ENCODE assay signal across 8 cellular contexts in the genomic region with DNA sequence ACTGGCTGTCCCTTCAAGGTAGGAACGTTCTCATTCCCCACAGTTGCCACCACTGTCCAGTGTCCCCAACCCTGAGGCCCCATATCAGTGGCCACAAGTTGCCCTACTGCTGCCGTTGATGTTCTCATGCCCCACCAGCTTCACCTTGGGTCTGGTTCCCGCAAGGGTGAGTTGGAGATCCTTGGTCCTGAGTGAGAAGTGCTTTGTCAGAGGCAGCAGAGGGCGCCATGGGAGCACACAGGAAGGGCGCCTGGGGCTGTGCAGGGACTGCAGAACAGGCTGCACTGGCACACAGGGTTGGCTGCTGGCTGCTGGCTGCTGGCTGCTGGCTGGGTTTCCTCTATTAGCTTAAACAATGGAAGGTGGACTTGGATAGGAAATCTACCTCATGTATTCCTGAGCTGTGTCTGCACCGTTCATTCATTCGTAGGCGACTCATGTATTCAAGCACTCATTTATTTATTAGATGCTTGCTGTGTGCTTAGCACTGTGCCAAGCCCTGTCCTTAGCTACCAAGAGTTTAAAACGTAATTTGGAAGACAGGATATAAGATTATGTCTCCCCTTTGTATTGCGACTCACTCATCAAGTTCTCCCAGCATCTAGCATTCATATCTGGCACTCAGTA. TPM values are rescaled to one million over a fixed set of nuclear protein-coding genes. Genes with fewer than 3 reads are reported as not detected.
DNase-seq lines count a peak whose midpoint lies in the region; ATAC-seq and TF ChIP-seq lines count a peak whose summit lies in the region.

No MANE protein-coding gene starts in this region.

- H3K36me3 Mint-ChIP-seq in activated CD4-positive, alpha-beta memory T cell treated with anti-CD3 and anti-CD28 coated beads, Interleukin-2, amount 10 ng/mL, durations not matched to agents 7 days and 5 days (ENCODE audit: low read depth) = no peaks in the 10 kb centered on the region

- no peaks in the 10 kb centered on the region for H3K9me3 ChIP-seq in HCT116 (ENCODE audit: control insufficient read depth in 1 of 2, insufficient read depth in 1 of 2, low read depth in 1 of 2, low read length in 2 of 2)

- RAD21 ChIA-PET in HCT116 (lab: Charles Lee; ENCODE audit: low non-redundant PET in 1 of 2, low total read pairs in 2 of 2, uncharacterized antibody in 2 of 2, unreplicated experiment in 2 of 2) = interaction anchor here (0.9 to 3.9 kb wide), 2 partner anchors 139 to 140 kb away, joined by 3 to 21 read pairs; no protein-coding TSS in a partner anchor

- H3K79me2 ChIP-seq in HCT116 (ENCODE audit: insufficient read depth, low read length) = no peaks in the 10 kb centered on the region

- TF ChIP-seq POLR2A in HCT116 (IDR thresholded peaks at IDR 0.05; ENCODE audit: borderline replicate concordance, extremely low read depth, insufficient read depth, insufficient read length) = no peak

- no peak overlapping the region for H3K4me3 ChIP-seq in HCT116 (replicated peaks in 1 of 2; ENCODE audit: low read depth in 1 of 2, low read length in 2 of 2)
- H3K4me3 ChIP-seq in retinal pigment epithelial cell (ENCODE audit: low read length) = no peak overlapping the region

- H3K36me3 ChIP-seq in HCT116 (ENCODE audit: control insufficient read depth in 1 of 2, insufficient read depth in 2 of 2, low read length in 2 of 2) = no peaks in the 10 kb centered on the region

- no TSS peak for BruUV-seq in HCT116 (replicated peaks; lab: Mats Ljungman, UMichigan)

- TF ChIP-seq CTCF in HCT116 (IDR thresholded peaks at IDR 0.05 in 2 of 3, conservative IDR thresholded peaks at IDR 0.05 in 1 of 3; ENCODE audit: borderline replicate concordance in 1 of 3, insufficient read depth in 1 of 3, low read depth in 2 of 3, low read length in 2 of 3) = peak; percentile 70 to 74 (median 71)
- peak; percentile 96 for TF ChIP-seq CTCF in foreskin keratinocyte (conservative IDR thresholded peaks at IDR 0.05)
- TF ChIP-seq CTCF in retinal pigment epithelial cell (conservative IDR thresholded peaks at IDR 0.05; ENCODE audit: low read depth, low read length) = peak; percentile 53

- peaks cover 7% of the 10 kb centered on the region for H3K27me3 Mint-ChIP-seq in activated CD4-positive, alpha-beta memory T cell treated with anti-CD3 and anti-CD28 coated beads, Interleukin-2, amount 10 ng/mL, durations not matched to agents 7 days and 5 days

- ATAC-seq in HCT116 (peak; percentile 90), foreskin keratinocyte (peak; percentile 71), GM19463 (IDR thresholded peaks at IDR 0.05; ENCODE audit: unreplicated experiment) (no peak), HG03442 (IDR thresholded peaks at IDR 0.05; ENCODE audit: unreplicated experiment) (no peak)

- intact Hi-C loops in HCT116 (cut with micrococcal nuclease) = no loop called here

- POLR2A ChIA-PET in HCT116 (lab: Charles Lee) = no interaction called here
- POLR2A ChIA-PET in activated CD4-positive, alpha-beta memory T cell treated with anti-CD3 and anti-CD28 coated beads, Interleukin-2, amount 10 ng/mL, durations not matched to agents 7 days and 5 days (lab: Charles Lee) = no interaction called here

- H3K27ac ChIP-seq in HCT116 (ENCODE audit: low read depth, low read length) = no peak overlapping the region
- no peak overlapping the region for H3K27ac ChIP-seq in foreskin keratinocyte

- DNase-seq in Caki2 (ENCODE audit: low read depth) (peak; percentile 16), HCT116 (ENCODE audit: low read depth, low spot score) (peak; percentile 46), NCI-H460 (ENCODE audit: extremely low read depth, low read depth) (peak; percentile 47), foreskin keratinocyte (peak in 1 of 2 donors; percentile 60), retinal pigment epithelial cell (ENCODE audit: low read depth) (no peak)
- peak; percentile 49 for DNase-seq in activated CD4-positive, alpha-beta memory T cell treated with anti-CD3 and anti-CD28 coated beads, Interleukin-2, amount 10 ng/mL, durations not matched to agents 7 days and 5 days

- no peaks in the 10 kb centered on the region for H3K9me2 ChIP-seq in HCT116 (ENCODE audit: insufficient read depth)

- TF ChIP-seq RAD21 in HCT116 (IDR thresholded peaks at IDR 0.05; ENCODE audit: low read depth) = peak; percentile 88

- CTCF ChIA-PET in HCT116 (lab: Charles Lee) = interaction anchor here (1.2 to 6.7 kb wide), 3 partner anchors 130 to 151 kb away, joined by 4 to 133 read pairs (median 8); no protein-coding TSS in a partner anchor
- CTCF ChIA-PET in activated CD4-positive, alpha-beta memory T cell treated with anti-CD3 and anti-CD28 coated beads, Interleukin-2, amount 10 ng/mL, durations not matched to agents 7 days and 5 days (lab: Charles Lee) = interaction anchor here (1.3 to 1.9 kb wide), 4 partner anchors 8 to 139 kb away, joined by 4 to 24 read pairs (median 6); no protein-coding TSS in a partner anchor

- H3K9me3 Mint-ChIP-seq in activated CD4-positive, alpha-beta memory T cell treated with anti-CD3 and anti-CD28 coated beads, Interleukin-2, amount 10 ng/mL, durations not matched to agents 7 days and 5 days = no peaks in the 10 kb centered on the region

- H3K9ac ChIP-seq in HCT116 (ENCODE audit: low read length) = no peak overlapping the region

- H2AFZ ChIP-seq in HCT116 (ENCODE audit: low read depth, low read length, poor library complexity, severe bottlenecking) = no peak overlapping the region

- no peaks in the 10 kb centered on the region; a peak in 1 of 4 replicates for H3K4me1 ChIP-seq in HCT116 (ENCODE audit: control insufficient read depth in 1 of 2, insufficient read depth in 2 of 2, low read length in 2 of 2)
- H3K4me1 ChIP-seq in foreskin keratinocyte = peaks cover 4% of the 10 kb centered on the region

- H3K4me2 ChIP-seq in HCT116 (ENCODE audit: low read length) = no peak overlapping the region

- H3K27ac Mint-ChIP-seq in activated CD4-positive, alpha-beta memory T cell treated with anti-CD3 and anti-CD28 coated beads, Interleukin-2, amount 10 ng/mL, durations not matched to agents 7 days and 5 days = no peak overlapping the region

- peaks cover 10% of the 10 kb centered on the region for H3K4me1 Mint-ChIP-seq in activated CD4-positive, alpha-beta memory T cell treated with anti-CD3 and anti-CD28 coated beads, Interleukin-2, amount 10 ng/mL, durations not matched to agents 7 days and 5 days

- H3K27me3 ChIP-seq in HCT116 (ENCODE audit: insufficient read depth, low read length) (peaks cover 11% of the 10 kb centered on the region), foreskin keratinocyte (peaks cover 7% of the 10 kb centered on the region)

- no peak overlapping the region for H3K4me3 Mint-ChIP-seq in activated CD4-positive, alpha-beta memory T cell treated with anti-CD3 and anti-CD28 coated beads, Interleukin-2, amount 10 ng/mL, durations not matched to agents 7 days and 5 days

- in situ Hi-C loops in Caki2 (cut with HindIII; ENCODE audit: low pct_unique_long_range_greater_than_20kb, low sequenced_read_pairs) = loop anchor here (25.0 kb wide), 1 partner anchor 132 kb away; no protein-coding TSS in a partner anchor

- H4K20me1 ChIP-seq in HCT116 (ENCODE audit: insufficient read depth) = no peaks in the 10 kb centered on the region

TF ChIP-seq in HCT116, 20 proteins besides CTCF, POLR2A, EP300 and RAD21 (continues in another document):
- TF ChIP-seq CEBPB (IDR thresholded peaks at IDR 0.05; ENCODE audit: low read depth) = no peak

RNA-seq across cellular contexts. Expression of a gene that starts 2.1 kb away (rescaled TPM):
- total RNA-seq in Caki2 (2014; rRNA removed; shearing (Covaris generic); ENCODE audit: low replicate concordance) = not detected in 2 replicates
- 0.59 TPM for total RNA-seq in HCT116 (2021; ENCODE audit: unreplicated experiment)
- polyA plus RNA-seq in HCT116 (2012) = not detected in 2 replicates
- total RNA-seq in NCI-H460 (2014; rRNA removed; shearing (Covaris generic)) = 1.9 and 2.3 TPM in 2 replicates
- not detected in 2 replicates for polyA plus RNA-seq in NCI-H460 (2014; cell fraction: nucleus; rRNA removed)
- total RNA-seq in activated CD4-positive, alpha-beta memory T cell treated with anti-CD3 and anti-CD28 coated beads, Interleukin-2, amount 10 ng/mL, durations not matched to agents 7 days and 5 days = under 1 TPM in 1 of 2 experiments, not detected in 1; 0.55 TPM
- 12.1 and 19.1 TPM in 2 replicates for total RNA-seq in foreskin keratinocyte
- polyA plus RNA-seq in foreskin keratinocyte = 16.0 and 21.7 TPM in 2 replicates

RNA-seq across cellular contexts. Expression of a gene that starts 6.9 kb away (rescaled TPM):
- not detected in 2 replicates for total RNA-seq in Caki2 (2014; rRNA removed; shearing (Covaris generic); ENCODE audit: low replicate concordance)
- total RNA-seq in HCT116 (2021; ENCODE audit: unreplicated experiment) = not detected
- polyA plus RNA-seq in HCT116 (2012) = not detected in 2 replicates
- not detected in 2 replicates for total RNA-seq in NCI-H460 (2014; rRNA removed; shearing (Covaris generic))
- polyA plus RNA-seq in NCI-H460 (2014; cell fraction: nucleus; rRNA removed) = not detected in 2 replicates
- total RNA-seq in activated CD4-positive, alpha-beta memory T cell treated with anti-CD3 and anti-CD28 coated beads, Interleukin-2, amount 10 ng/mL, durations not matched to agents 7 days and 5 days = not detected
- 0.07 and 0.27 TPM in 2 replicates for total RNA-seq in foreskin keratinocyte
- polyA plus RNA-seq in foreskin keratinocyte = 0.13 and 0.44 TPM in 2 replicates

RNA-seq across cellular contexts. Expression of a gene that starts 19.9 kb away (rescaled TPM):
- not detected in 2 replicates for total RNA-seq in Caki2 (2014; rRNA removed; shearing (Covaris generic); ENCODE audit: low replicate concordance)
- not detected for total RNA-seq in HCT116 (2021; ENCODE audit: unreplicated experiment)
- polyA plus RNA-seq in HCT116 (2012) = not detected in 2 replicates
- not detected in 2 replicates for total RNA-seq in NCI-H460 (2014; rRNA removed; shearing (Covaris generic))
- not detected in 2 replicates for polyA plus RNA-seq in NCI-H460 (2014; cell fraction: nucleus; rRNA removed)
- not detected for total RNA-seq in activated CD4-positive, alpha-beta memory T cell treated with anti-CD3 and anti-CD28 coated beads, Interleukin-2, amount 10 ng/mL, durations not matched to agents 7 days and 5 days
- total RNA-seq in foreskin keratinocyte = not detected in 2 replicates
- not detected in 2 replicates for polyA plus RNA-seq in foreskin keratinocyte

RNA-seq across cellular contexts. Expression of a gene that starts 35.3 kb away (rescaled TPM):
- total RNA-seq in Caki2 (2014; rRNA removed; shearing (Covaris generic); ENCODE audit: low replicate concordance) = not detected in 2 replicates
- total RNA-seq in HCT116 (2021; ENCODE audit: unreplicated experiment) (1.4 TPM), foreskin keratinocyte (4.1 and 6.2 TPM in 2 replicates)
- not detected in 2 replicates for polyA plus RNA-seq in HCT116 (2012)
- not detected in 2 replicates for total RNA-seq in NCI-H460 (2014; rRNA removed; shearing (Covaris generic))
- not detected in 2 replicates for polyA plus RNA-seq in NCI-H460 (2014; cell fraction: nucleus; rRNA removed)
- not detected for total RNA-seq in activated CD4-positive, alpha-beta memory T cell treated with anti-CD3 and anti-CD28 coated beads, Interleukin-2, amount 10 ng/mL, durations not matched to agents 7 days and 5 days
- polyA plus RNA-seq in foreskin keratinocyte = 5.5 and 6.2 TPM in 2 replicates

RNA-seq across cellular contexts. Expression of a gene that starts 42.8 kb away (rescaled TPM):
- total RNA-seq in Caki2 (2014; rRNA removed; shearing (Covaris generic); ENCODE audit: low replicate concordance) = not detected in 2 replicates
- total RNA-seq in HCT116 (2021; ENCODE audit: unreplicated experiment) = not detected
- not detected in 2 replicates for polyA plus RNA-seq in HCT116 (2012)
- total RNA-seq in NCI-H460 (2014; rRNA removed; shearing (Covaris generic)) = not detected in 2 replicates
- polyA plus RNA-seq in NCI-H460 (2014; cell fraction: nucleus; rRNA removed) = not detected in 2 replicates
- total RNA-seq in activated CD4-positive, alpha-beta memory T cell treated with anti-CD3 and anti-CD28 coated beads, Interleukin-2, amount 10 ng/mL, durations not matched to agents 7 days and 5 days = not detected
- not detected in 2 replicates for total RNA-seq in foreskin keratinocyte
- 0.06 TPM in 1 of 2 replicates, not detected in the other for polyA plus RNA-seq in foreskin keratinocyte

Comparison
In these comparisons a context has a peak if more than half of its experiments do, and no peak if none do; other contexts are left out.
1. ATAC-seq: peak in HCT116 (single experiment) and foreskin keratinocyte (single experiment); none in GM19463 (single experiment) and HG03442 (single experiment).
2. Peak in every context shown above with its lines, with median percentiles within 50 percentile points of each other: CTCF ChIP-seq.